In genomic region chr14:105056303-105056831, GRCh38 we compare ENCODE assay signal across 1 cellular context.
TF ChIP-seq lines count a peak whose summit lies in the region.

No MANE protein-coding gene starts in this region.

TF ChIP-seq in GM12878, 131 proteins besides CTCF, POLR2A, EP300 and RAD21:
- no peak for TF ChIP-seq ZNF592 (IDR thresholded peaks at IDR 0.05)
- TF ChIP-seq MYC (IDR thresholded peaks at IDR 0.05; ENCODE audit: insufficient read depth, insufficient read length, insufficient replicate concordance, low read length, severe bottlenecking): no peak
- no peak for TF ChIP-seq ZBTB11 (CRISPR knock-in tag; IDR thresholded peaks at IDR 0.05)
- no peak for TF ChIP-seq NFIC (IDR thresholded peaks at IDR 0.05; ENCODE audit: low read depth, low read length)
- no peak for TF ChIP-seq TAF1 (IDR thresholded peaks at IDR 0.05; ENCODE audit: borderline replicate concordance, low read depth, low read length)
- no peak for TF ChIP-seq RB1 (IDR thresholded peaks at IDR 0.05; ENCODE audit: borderline replicate concordance)
- no peak for TF ChIP-seq LARP7 (IDR thresholded peaks at IDR 0.05)
- no peak for TF ChIP-seq SREBF2 (IDR thresholded peaks at IDR 0.05; ENCODE audit: low read length)
- TF ChIP-seq USF1 (IDR thresholded peaks at IDR 0.05; ENCODE audit: borderline replicate concordance, extremely low read length, insufficient read depth, low read depth, low read length): no peak
- no peak for TF ChIP-seq BCLAF1 (IDR thresholded peaks at IDR 0.05)
- TF ChIP-seq CHD4 (IDR thresholded peaks at IDR 0.05): no peak
